ENCODE assay signal across 8 cellular contexts in genomic region chr12:40325349-40325960, GRCh38.
DNase-seq lines count a peak whose midpoint lies in the region; ATAC-seq and TF ChIP-seq lines count a peak whose summit lies in the region.

No MANE protein-coding gene starts in this region.

- peaks cover 5% of the 10 kb centered on the region for H3K27me3 ChIP-seq in RWPE2 (ENCODE audit: insufficient read depth, poor library complexity, severe bottlenecking)
- no peaks in the 10 kb centered on the region for H3K27me3 ChIP-seq in prostate gland (replicated peaks; ENCODE audit: insufficient read depth)

- no peaks in the 10 kb centered on the region for H3K4me1 Mint-ChIP-seq in T-helper 2 cell treated with Interferon-gamma antibody and Interleukin-4, amounts not matched to agents 5 μg/mL and 100 μg/mL, for 36 hours (ENCODE audit: low read depth)

- H3K27ac ChIP-seq in RWPE2 (ENCODE audit: poor library complexity, severe bottlenecking) (no peak overlapping the region), prostate gland (no peak overlapping the region)

- peak; percentile 67 for DNase-seq in GM12865 (ENCODE audit: low read depth)
- DNase-seq in HCEC 1CT = peak; percentile 55
- no peak for DNase-seq in RWPE2 (ENCODE audit: low spot score)
- DNase-seq in glomerular visceral epithelial cell (ENCODE audit: extremely low spot score) = peak; percentile 8
- DNase-seq in prostate gland (ENCODE audit: low spot score) = no peak
- DNase-seq in T-helper 2 cell treated with Interferon-gamma antibody and Interleukin-4, amounts not matched to agents 5 μg/mL and 100 μg/mL, for 36 hours (ENCODE audit: low spot score) = no peak
- DNase-seq in NCI-H1092 treated with DMSO at 0.1 percent for 48 hours (lab: John Stamatoyannopoulos, UW) = no peak

- H3K4me3 Mint-ChIP-seq in T-helper 2 cell treated with Interferon-gamma antibody and Interleukin-4, amounts not matched to agents 5 μg/mL and 100 μg/mL, for 36 hours = no peak overlapping the region

- no peaks in the 10 kb centered on the region for H3K4me1 ChIP-seq in RWPE2 (ENCODE audit: insufficient read depth, poor library complexity, severe bottlenecking)
- no peaks in the 10 kb centered on the region for H3K4me1 ChIP-seq in prostate gland (replicated peaks)

- peak; percentile 82 for ATAC-seq in RWPE2 (ENCODE audit: low read depth)

- H3K36me3 ChIP-seq in RWPE2 (ENCODE audit: low read depth) (no peaks in the 10 kb centered on the region), prostate gland (no peaks in the 10 kb centered on the region)

- H3K4me3 ChIP-seq in GM12865 (ENCODE audit: low read depth, low read length) (no peak overlapping the region), RWPE2 (ENCODE audit: severe bottlenecking) (no peak overlapping the region), prostate gland (no peak overlapping the region)

- H3K27me3 Mint-ChIP-seq in T-helper 2 cell treated with Interferon-gamma antibody and Interleukin-4, amounts not matched to agents 5 μg/mL and 100 μg/mL, for 36 hours (ENCODE audit: low read depth) = no peaks in the 10 kb centered on the region

- no peaks in the 10 kb centered on the region for H3K36me3 Mint-ChIP-seq in T-helper 2 cell treated with Interferon-gamma antibody and Interleukin-4, amounts not matched to agents 5 μg/mL and 100 μg/mL, for 36 hours (ENCODE audit: low read depth)

- no peaks in the 10 kb centered on the region for H3K9me3 Mint-ChIP-seq in T-helper 2 cell treated with Interferon-gamma antibody and Interleukin-4, amounts not matched to agents 5 μg/mL and 100 μg/mL, for 36 hours

- TF ChIP-seq POLR2A in prostate gland (IDR thresholded peaks at IDR 0.05) = no peak

- peak; percentile 77 for TF ChIP-seq CTCF in GM12865 (IDR thresholded peaks at IDR 0.05; ENCODE audit: insufficient read depth, low read depth, low read length, missing control alignments)
- peak; percentile 88 for TF ChIP-seq CTCF in LNCAP (IDR thresholded peaks at IDR 0.05)
- TF ChIP-seq CTCF in RWPE2 (IDR thresholded peaks at IDR 0.05; ENCODE audit: poor library complexity, severe bottlenecking) = peak; percentile 85
- TF ChIP-seq CTCF in prostate gland (IDR thresholded peaks at IDR 0.05) = peak in 1 of 4 experiments; percentile 8

- intact Hi-C loops in prostate gland (cut with DNase I) = no loop called here

- H3K9me3 ChIP-seq in RWPE2 (ENCODE audit: severe bottlenecking) (no peaks in the 10 kb centered on the region), prostate gland (no peaks in the 10 kb centered on the region)

- H3K27ac Mint-ChIP-seq in T-helper 2 cell treated with Interferon-gamma antibody and Interleukin-4, amounts not matched to agents 5 μg/mL and 100 μg/mL, for 36 hours = no peak overlapping the region

- WGBS in prostate gland = 59% methylated on average over 5 of the region's 5 CpGs

Comparison
In these comparisons a context has a peak if more than half of its experiments do, and no peak if none do; other contexts are left out.
1. DNase-seq: peak in GM12865 (single experiment), HCEC 1CT (single experiment) and glomerular visceral epithelial cell (single experiment); none in RWPE2 (single experiment), prostate gland (single experiment), T-helper 2 cell treated with Interferon-gamma antibody and Interleukin-4, amounts not matched to agents 5 μg/mL and 100 μg/mL, for 36 hours (single experiment) and NCI-H1092 treated with DMSO at 0.1 percent for 48 hours (single experiment).